25 cellular contexts compared by ENCODE assay signal in the genomic region with DNA sequence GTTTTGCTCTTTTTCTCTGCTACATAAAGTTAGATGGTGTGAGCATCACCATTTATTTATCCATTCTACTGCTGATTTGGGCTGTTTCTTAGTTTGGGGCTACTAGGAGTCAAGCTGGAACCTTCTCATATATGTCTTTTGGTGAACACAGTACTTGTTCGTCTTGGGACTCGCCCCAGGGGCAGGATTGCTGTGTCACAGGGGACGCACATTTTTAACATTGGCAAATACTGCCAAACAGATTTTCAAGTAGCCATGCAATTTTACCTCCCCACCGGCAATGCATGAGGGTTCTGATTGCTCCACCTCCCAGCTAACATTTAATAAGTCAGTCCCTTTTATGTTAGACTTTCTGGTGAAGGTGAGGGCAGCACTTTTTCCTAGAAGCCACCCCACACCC. TPM values are rescaled to one million over a fixed set of nuclear protein-coding genes. Genes with fewer than 3 reads are reported as not detected.
DNase-seq lines count a peak whose midpoint lies in the region; ATAC-seq, FAIRE-seq and TF ChIP-seq lines count a peak whose summit lies in the region.
"Had no signal": no experiment of that assay in that cellular context is flagged by ENCODE, and none has a peak within 500 bp of the region (broad histone marks: within the 10 kb centered on the region; RNA-seq: fewer than 3 reads in every experiment).

No MANE protein-coding gene starts in this region.

- DNase-seq in body of pancreas (no peak), kidney (peak; percentile 11), AML-193 (lab: John Stamatoyannopoulos, UW) (no peak), psoas muscle (no peak), DMS153 treated with DMSO at 0.1 percent for 48 hours (lab: John Stamatoyannopoulos, UW; ENCODE audit: unreplicated experiment) (no peak), uterus (no peak)
- DNase-seq: 8988T; ACHN; Caco-2; Calu3; CD4-positive, alpha-beta T cell; CD8-positive, alpha-beta T cell; DMS53; DMS79; DND-41; EL; GDM1 had no signal

- ATAC-seq in body of pancreas (no peak), psoas muscle (no peak)
- ATAC-seq: CD8-positive, alpha-beta T cell; GM12878 had no signal

- no peak overlapping the region for H3K9ac ChIP-seq in kidney (ENCODE audit: low read length in 2 of 2)
- peak overlapping the region in 1 of 5 donors; percentile 15 for H3K9ac ChIP-seq in subcutaneous abdominal adipose tissue (ENCODE audit: low read length in 5 of 5)
- H3K9ac ChIP-seq: BLaER1 treated with 17β-estradiol and CSF1 and Interleukin-3, amounts not matched to agents 10 nM and 100 nM had no signal

- no peaks in the 10 kb centered on the region for H3K36me3 ChIP-seq in body of pancreas (replicated peaks in 1 of 2; ENCODE audit: insufficient read depth in 1 of 2, low read depth in 2 of 2)
- no peaks in the 10 kb centered on the region for H3K36me3 ChIP-seq in kidney (ENCODE audit: control insufficient read depth in 1 of 2, insufficient read depth in 2 of 2, low read length in 2 of 2)
- H3K36me3 ChIP-seq in subcutaneous abdominal adipose tissue (ENCODE audit: control insufficient read depth in 5 of 5, insufficient read depth in 5 of 5, low read length in 5 of 5), result no peaks in the 10 kb centered on the region
- no peaks in the 10 kb centered on the region for H3K36me3 ChIP-seq in psoas muscle (ENCODE audit: insufficient read depth in 1 of 2, low read depth in 1 of 2)
- no peaks in the 10 kb centered on the region for H3K36me3 ChIP-seq in uterus
- H3K36me3 ChIP-seq: BLaER1 treated with 17β-estradiol and CSF1 and Interleukin-3, amounts not matched to agents 10 nM and 100 nM had no signal

- H3K9me3 ChIP-seq in body of pancreas (no peaks in the 10 kb centered on the region), kidney (ENCODE audit: control insufficient read depth in 1 of 2, low read length in 2 of 2) (no peaks in the 10 kb centered on the region), subcutaneous abdominal adipose tissue (ENCODE audit: control insufficient read depth in 5 of 5, low read length in 5 of 5) (no peaks in the 10 kb centered on the region), psoas muscle (no peaks in the 10 kb centered on the region), uterus (no peaks in the 10 kb centered on the region)
- H3K9me3 ChIP-seq: BLaER1 treated with 17β-estradiol and CSF1 and Interleukin-3, amounts not matched to agents 10 nM and 100 nM; Caco-2 had no signal

- H3K27me3 ChIP-seq in body of pancreas (no peaks in the 10 kb centered on the region), subcutaneous abdominal adipose tissue (ENCODE audit: control insufficient read depth in 5 of 5, insufficient read depth in 4 of 5, low read length in 5 of 5) (no peaks in the 10 kb centered on the region), psoas muscle (ENCODE audit: insufficient read depth in 3 of 3, low read length in 2 of 3) (no peaks in the 10 kb centered on the region), uterus (no peaks in the 10 kb centered on the region)
- H3K27me3 ChIP-seq: BLaER1 treated with 17β-estradiol and CSF1 and Interleukin-3, amounts not matched to agents 10 nM and 100 nM had no signal

- TF ChIP-seq POLR2A in body of pancreas (IDR thresholded peaks at IDR 0.05) (no peak), uterus (IDR thresholded peaks at IDR 0.05) (no peak)

- WGBS in body of pancreas, 2 donors, result 72 to 81% methylated on average over 4 of the region's 4 CpGs
- WGBS in psoas muscle, 3 donors, result 85 to 90% (median 87%) methylated on average over 4 of the region's 4 CpGs

- FAIRE-seq in kidney (lab: Jason Lieb, UNC), result no peak
- FAIRE-seq: A204.1, D721Med, GM12878, GM12892, GM18507 had no signal

- intact Hi-C loops in body of pancreas (cut with DNase I) (no loop called here), kidney (cut with DNase I) (no loop called here), psoas muscle (cut with DNase I) (no loop called here), uterus (cut with DNase I; ENCODE audit: low total_unique reads) (no loop called here)

- TF ChIP-seq CTCF in body of pancreas (IDR thresholded peaks at IDR 0.05), result no peak
- no peak for TF ChIP-seq CTCF in kidney (IDR thresholded peaks at IDR 0.05; ENCODE audit: borderline replicate concordance, extremely low read depth, insufficient read depth)
- no peak for TF ChIP-seq CTCF in psoas muscle (IDR thresholded peaks at IDR 0.05)
- no peak for TF ChIP-seq CTCF in uterus (IDR thresholded peaks at IDR 0.05)

- H3K27ac ChIP-seq in body of pancreas (peak overlapping the region in 3 of 4 donors; percentile 19 to 77 (median 72)), kidney (ENCODE audit: low read depth in 2 of 2, low read length in 2 of 2) (no peak overlapping the region), subcutaneous abdominal adipose tissue (ENCODE audit: low read depth, low read length) (peak overlapping the region; percentile 4), psoas muscle (no peak overlapping the region), uterus (no peak overlapping the region)
- H3K27ac ChIP-seq: BLaER1 treated with 17β-estradiol and CSF1 and Interleukin-3, amounts not matched to agents 10 nM and 100 nM; C4-2B had no signal

- peaks cover 40% of the 10 kb centered on the region for H3K4me1 ChIP-seq in body of pancreas
- peaks cover 4 to 6% of the 10 kb centered on the region in 2 donors for H3K4me1 ChIP-seq in kidney (ENCODE audit: control insufficient read depth in 1 of 2, insufficient read depth in 1 of 2, low read depth in 1 of 2, low read length in 2 of 2)
- H3K4me1 ChIP-seq in subcutaneous abdominal adipose tissue (ENCODE audit: control insufficient read depth in 5 of 5, insufficient read depth in 5 of 5, low read length in 5 of 5), result peaks cover 2 to 47% (median 45%) of the 10 kb centered on the region in 5 donors
- no peaks in the 10 kb centered on the region for H3K4me1 ChIP-seq in psoas muscle
- H3K4me1 ChIP-seq in uterus, result peaks cover 0 to 7% of the 10 kb centered on the region in 2 donors
- H3K4me1 ChIP-seq: BLaER1 treated with 17β-estradiol and CSF1 and Interleukin-3, amounts not matched to agents 10 nM and 100 nM had no signal

- H3K4me3 ChIP-seq in body of pancreas (no peak overlapping the region), kidney (ENCODE audit: low read length in 2 of 2) (no peak overlapping the region), subcutaneous abdominal adipose tissue (ENCODE audit: low read depth in 1 of 5, low read length in 5 of 5) (no peak overlapping the region), psoas muscle (no peak overlapping the region), uterus (no peak overlapping the region)
- H3K4me3 ChIP-seq: BLaER1 treated with 17β-estradiol and CSF1 and Interleukin-3, amounts not matched to agents 10 nM and 100 nM; GM12878 had no signal

RNA-seq across cellular contexts. Expression of a gene that starts 7.5 kb away (rescaled TPM):
- total RNA-seq in body of pancreas (100 to 1,000 TPM in 1 of 2 donors, 10 to 100 TPM in 1; 23.1 to 219 TPM), kidney (23.1 TPM), psoas muscle (10 to 100 TPM in 1 of 4 donors, 1 to 10 TPM in 3; 3.7 to 14.0 (median 6.8) TPM), uterus (10 to 100 TPM in 1 of 4 donors, 1 to 10 TPM in 3; 4.1 to 19.4 (median 7.3) TPM)
- polyA plus RNA-seq in kidney (ENCODE audit: insufficient read depth, low read depth, low replicate concordance) (7.5 TPM), psoas muscle (1 to 10 TPM in 2 of 3 donors, under 1 TPM in 1; 0.94 to 1.9 (median 1.2) TPM)

Comparison
In these comparisons a context has a peak if more than half of its experiments do, and no peak if none do; other contexts are left out.
1. H3K27ac ChIP-seq: peak in body of pancreas (3 of 4) and subcutaneous abdominal adipose tissue (single experiment); none in kidney (0 of 2), psoas muscle (single experiment) and uterus (0 of 2).